Comparison of ENCODE assay signal across 8 cellular contexts in genomic region chr1:207084701-207085180, GRCh38. TPM values are rescaled to one million over a fixed set of nuclear protein-coding genes. Genes with fewer than 3 reads are reported as not detected.
DNase-seq lines count a peak whose midpoint lies in the region; ATAC-seq lines count a peak whose summit lies in the region.

No MANE protein-coding gene starts in this region.

- H3K36me3 Mint-ChIP-seq in effector memory CD8-positive, alpha-beta T cell (ENCODE audit: insufficient read depth): no peaks in the 10 kb centered on the region

- peaks cover 42 to 56% of the 10 kb centered on the region in 2 donors for H3K27me3 Mint-ChIP-seq in effector memory CD8-positive, alpha-beta T cell

- DNase-seq in G401 (ENCODE audit: low spot score) (peak; percentile 53), NCI-H446 treated with DMSO at 0.1 percent for 48 hours (lab: John Stamatoyannopoulos, UW) (peak; percentile 11), midbrain (lab: John Stamatoyannopoulos, UW) (peak; percentile 31)
- peak; percentile 35 to 45 for DNase-seq in activated CD4-positive, alpha-beta T cell treated with anti-CD3 and anti-CD28 coated beads, Interleukin-2, amount 50 U/mL, for 4 hours
- DNase-seq in effector memory CD8-positive, alpha-beta T cell: peak; percentile 46 to 51 (median 50)
- DNase-seq in stimulated activated naive CD4-positive, alpha-beta T cell (lab: John Stamatoyannopoulos, UW): peak in 4 of 6 experiments; percentile 40 to 68 (median 54)

- peak; percentile 63 for ATAC-seq in HG02610 (IDR thresholded peaks at IDR 0.05; ENCODE audit: unreplicated experiment)
- peak; percentile 79 for ATAC-seq in effector memory CD8-positive, alpha-beta T cell (replicated peaks)
- no peak for ATAC-seq in HG02970 (IDR thresholded peaks at IDR 0.05; ENCODE audit: low FRiP score, unreplicated experiment)

- H3K4me3 Mint-ChIP-seq in effector memory CD8-positive, alpha-beta T cell: no peak overlapping the region

- H3K27ac Mint-ChIP-seq in effector memory CD8-positive, alpha-beta T cell: no peak overlapping the region

- H3K4me1 Mint-ChIP-seq in effector memory CD8-positive, alpha-beta T cell (ENCODE audit: low read depth in 2 of 2): no peaks in the 10 kb centered on the region

- no peaks in the 10 kb centered on the region for H3K9me3 Mint-ChIP-seq in effector memory CD8-positive, alpha-beta T cell

- in situ Hi-C loops in G401 (cut with HindIII; ENCODE audit: low sequenced_read_pairs): no loop called here

RNA-seq across cellular contexts. Expression of gene C4BPB, which starts 3.9 kb away (rescaled TPM):
- total RNA-seq in G401 (2014; rRNA removed; shearing (Covaris generic)): not detected in 2 replicates

RNA-seq across cellular contexts. Expression of gene C4BPA, which starts 19.3 kb away (rescaled TPM):
- total RNA-seq in G401 (2014; rRNA removed; shearing (Covaris generic)): not detected in 2 replicates

RNA-seq across cellular contexts. Expression of gene PFKFB2, which starts 31.7 kb away (rescaled TPM):
- 18.8 and 25.6 TPM in 2 replicates for total RNA-seq in G401 (2014; rRNA removed; shearing (Covaris generic))

RNA-seq across cellular contexts. Expression of gene YOD1, which starts 33.7 kb away (rescaled TPM):
- total RNA-seq in G401 (2014; rRNA removed; shearing (Covaris generic)): 9.6 and 14.9 TPM in 2 replicates

RNA-seq across cellular contexts. Expression of gene C1orf116, which starts 52.2 kb away (rescaled TPM):
- total RNA-seq in G401 (2014; rRNA removed; shearing (Covaris generic)): not detected in 2 replicates
